10 cellular contexts compared by ENCODE assay signal in the genomic region with DNA sequence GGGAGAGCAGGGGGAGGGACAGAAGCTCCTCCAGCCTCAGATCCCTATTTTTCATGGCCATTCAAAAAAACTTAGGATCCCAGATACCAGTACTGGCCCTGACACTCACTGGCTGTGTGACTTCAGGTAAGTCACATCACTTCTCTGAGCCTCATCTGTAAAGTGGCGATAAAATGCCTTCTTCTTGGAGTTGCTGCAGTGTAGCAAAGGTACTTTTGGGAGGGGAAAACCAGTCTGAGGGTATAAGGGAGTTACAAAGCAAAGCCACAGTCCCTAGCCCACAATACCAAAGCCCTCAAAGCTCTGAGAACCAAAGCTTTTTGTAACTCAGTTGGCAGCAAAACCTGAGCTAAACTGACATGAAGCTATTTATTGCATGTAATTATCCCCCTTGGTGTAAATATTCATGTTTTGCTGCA. TPM values are rescaled to one million over a fixed set of nuclear protein-coding genes. Genes with fewer than 3 reads are reported as not detected.
"Had no signal": no experiment of that assay in that cellular context is flagged by ENCODE, and none has a peak within 500 bp of the region (broad histone marks: within the 10 kb centered on the region; RNA-seq: fewer than 3 reads in every experiment).

No MANE protein-coding gene starts in this region.

- H3K27me3 ChIP-seq: breast epithelium, stomach had no signal

- H3K4me1 ChIP-seq: breast epithelium, left lung had no signal

- H3K36me3 ChIP-seq: breast epithelium, gastroesophageal sphincter, left lung, stomach had no signal

- H3K4me3 Mint-ChIP-seq: naive thymus-derived CD8-positive, alpha-beta T cell had no signal

- H3K27ac ChIP-seq: breast epithelium, gastroesophageal sphincter, left lung had no signal

- DNase-seq: activated naive CD4-positive, alpha-beta T cell treated with Interleukin-2 at 50 U/mL for 16 hours; activated T-cell treated with anti-CD3 and anti-CD28 coated beads for 4 hours; cerebellar nuclear complex; left lung; stimulated activated CD4-positive, alpha-beta T cell treated with anti-CD3 and anti-CD28 coated beads, Interleukin-4, amount 100 ng/mL, for 4 hours had no signal

- H3K9me3 ChIP-seq: breast epithelium, gastroesophageal sphincter, left lung, stomach had no signal

- H3K36me3 Mint-ChIP-seq: naive thymus-derived CD8-positive, alpha-beta T cell had no signal

- ATAC-seq: gastroesophageal sphincter; left lung; naive thymus-derived CD8-positive, alpha-beta T cell had no signal

- H3K4me3 ChIP-seq: breast epithelium, dorsolateral prefrontal cortex, gastroesophageal sphincter, left lung, stomach had no signal

RNA-seq across cellular contexts. Expression of a gene that starts 43.4 kb away (rescaled TPM):
- total RNA-seq: naive thymus-derived CD8-positive, alpha-beta T cell had no signal
- polyA plus RNA-seq: naive thymus-derived CD8-positive, alpha-beta T cell had no signal
